In the genomic region with DNA sequence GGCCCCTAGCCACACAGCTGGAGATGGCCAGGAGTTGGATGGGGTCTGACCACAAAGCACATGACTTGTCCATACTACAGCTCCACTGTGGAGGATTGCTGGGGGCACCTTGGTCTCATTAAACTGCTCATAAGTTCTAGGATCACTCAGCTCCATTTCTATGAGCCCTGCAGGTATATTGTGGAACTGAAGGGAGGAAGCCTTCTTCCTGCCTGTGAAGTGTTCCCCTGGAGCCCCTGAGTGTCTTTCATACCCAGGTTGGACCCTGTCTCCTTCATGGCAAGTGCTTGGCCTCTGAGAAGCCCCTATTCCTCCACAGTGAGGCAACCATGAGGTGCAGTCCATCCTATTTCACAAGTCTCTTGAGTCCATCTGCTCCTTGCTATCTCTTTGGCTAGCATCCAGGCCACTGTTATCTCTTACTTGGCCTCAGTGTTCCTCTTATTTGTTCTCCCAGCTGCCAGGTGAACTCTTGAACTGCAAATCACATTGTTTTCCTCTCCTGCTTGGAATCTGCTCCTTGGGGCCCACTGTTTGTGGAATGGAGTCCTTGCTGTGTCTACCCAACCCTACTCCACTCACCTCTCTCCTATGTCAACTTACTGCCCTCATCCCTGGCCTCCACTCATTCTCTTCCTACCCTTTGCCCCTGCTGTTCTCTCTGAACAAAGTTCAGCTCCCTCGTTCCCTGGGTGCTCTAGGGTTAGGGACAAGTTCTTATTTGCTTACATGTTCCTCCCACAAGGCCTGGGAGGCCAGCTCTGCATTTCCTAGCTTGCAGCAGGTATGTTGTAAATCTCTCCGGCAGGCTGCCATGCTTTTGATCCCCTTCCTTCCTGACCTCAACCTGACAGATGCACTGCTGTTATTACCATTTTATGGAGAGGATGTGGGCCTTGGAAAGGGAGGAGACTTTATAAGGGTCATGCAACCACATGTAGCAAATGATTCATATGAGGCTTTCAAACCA, we compare ENCODE assay signal across 9 cellular contexts. TPM values are rescaled to one million over a fixed set of nuclear protein-coding genes. Genes with fewer than 3 reads are reported as not detected.
DNase-seq lines count a peak whose midpoint lies in the region; ATAC-seq and TF ChIP-seq lines count a peak whose summit lies in the region.
"Had no signal": no experiment of that assay in that cellular context is flagged by ENCODE, and none has a peak within 500 bp of the region (broad histone marks: within the 10 kb centered on the region; RNA-seq: fewer than 3 reads in every experiment).

No MANE protein-coding gene starts in this region.

- TF ChIP-seq CTCF in adrenal gland (IDR thresholded peaks at IDR 0.05) = no peak
- no peak for TF ChIP-seq CTCF in smooth muscle cell (IDR thresholded peaks at IDR 0.05; ENCODE audit: borderline replicate concordance, insufficient read depth, poor library complexity, severe bottlenecking)

- H3F3A ChIP-seq in smooth muscle cell (ENCODE audit: low read depth) = no peaks in the 10 kb centered on the region

- peak overlapping the region; percentile 69 for H3K4me2 ChIP-seq in smooth muscle cell

- H3K9me3 ChIP-seq in adrenal gland (replicated peaks in 1 of 3) (no peaks in the 10 kb centered on the region), smooth muscle cell (replicated peaks; ENCODE audit: low read depth) (no peaks in the 10 kb centered on the region)

- H3K27me3 ChIP-seq in adrenal gland (no peaks in the 10 kb centered on the region), smooth muscle cell (ENCODE audit: low read depth) (no peaks in the 10 kb centered on the region)

- H3K4me1 ChIP-seq in adrenal gland (replicated peaks in 1 of 2) (peaks cover 18 to 32% of the 10 kb centered on the region in 2 donors), smooth muscle cell (ENCODE audit: low read depth) (peaks cover 16% of the 10 kb centered on the region)

- no peaks in the 10 kb centered on the region for H4K20me1 ChIP-seq in smooth muscle cell (ENCODE audit: low read depth)

- peaks cover 0 to 13% of the 10 kb centered on the region in 2 donors for H3K36me3 ChIP-seq in adrenal gland (replicated peaks in 1 of 2)
- H3K36me3 ChIP-seq in smooth muscle cell (ENCODE audit: low read depth) = no peaks in the 10 kb centered on the region

- H3K27ac ChIP-seq in adrenal gland = peak overlapping the region in 3 of 5 donors; percentile 72 to 85 (median 79)
- no peak overlapping the region for H3K27ac ChIP-seq in smooth muscle cell (ENCODE audit: low read depth)

- 16 to 44% (median 34%) methylated on average over 2 of the region's 2 CpGs for WGBS in adrenal gland, 4 donors
- 53% methylated on average over 2 of the region's 2 CpGs for WGBS in smooth muscle cell (ENCODE audit: low lambda C conversion rate)

- no peaks in the 10 kb centered on the region for H3K79me2 ChIP-seq in smooth muscle cell (ENCODE audit: low read depth)

- TF ChIP-seq POLR2A in adrenal gland (IDR thresholded peaks at IDR 0.05) = no peak

- no peak overlapping the region for H3K9ac ChIP-seq in smooth muscle cell (ENCODE audit: low read depth)

- intact Hi-C loops in adrenal gland (cut with DNase I) = loop anchor here (10.0 kb wide), 3 partner anchors 71 to 221 kb away; no protein-coding TSS in a partner anchor
- intact Hi-C loops in left colon (cut with DNase I, micrococcal nuclease) = no loop called here

- DNase-seq in KBM-7 = peak; percentile 38
- peak in 2 of 7 donors; percentile 49 to 50 for DNase-seq in adrenal gland
- peak; percentile 79 to 90 for DNase-seq in left colon
- DNase-seq in smooth muscle cell (lab: John Stamatoyannopoulos, UW; ENCODE audit: unreplicated experiment) = no peak
- no peak for DNase-seq in NCI-H2107 (lab: John Stamatoyannopoulos, UW)
- DNase-seq in NCI-H2107 treated with DMSO at 0.1 percent for 48 hours (lab: John Stamatoyannopoulos, UW; ENCODE audit: unreplicated experiment) = no peak
- DNase-seq in activated gamma-delta T cell (lab: John Stamatoyannopoulos, UW) = no peak
- DNase-seq: activated CD4-positive, alpha-beta T cell treated with anti-CD3 and anti-CD28 coated beads, Interleukin-2, amount 10 ng/mL, durations not matched to agents 7 days and 5 days had no signal

- H3K4me3 ChIP-seq in adrenal gland (no peak overlapping the region), smooth muscle cell (no peak overlapping the region)

- ATAC-seq in left colon (peak; percentile 74), GM18867 (IDR thresholded peaks at IDR 0.05; ENCODE audit: unreplicated experiment) (no peak)

- no peak overlapping the region for H2AFZ ChIP-seq in smooth muscle cell (ENCODE audit: low read depth)

- in situ Hi-C loops in KBM-7 (cut with MboI; ENCODE audit: low pct_unique_long_range_greater_than_20kb, low sequenced_read_pairs) = loop anchor here (25.0 kb wide), 3 partner anchors 99 to 349 kb away; a partner anchor contains a TSS

RNA-seq across cellular contexts. Expression of a gene that starts 1.2 kb away (rescaled TPM):
- total RNA-seq in adrenal gland (10 to 100 TPM; 11.3 to 52.4 (median 32.8) TPM), left colon (10 to 100 TPM; 17.0 to 17.8 TPM), smooth muscle cell (4.6 and 8.5 TPM in 2 replicates)
- polyA plus RNA-seq in adrenal gland (10 to 100 TPM; 24.0 to 65.5 (median 56.4) TPM), smooth muscle cell (7.5 and 13.2 TPM in 2 replicates)
- total RNA-seq: activated CD4-positive, alpha-beta T cell treated with anti-CD3 and anti-CD28 coated beads, Interleukin-2, amount 10 ng/mL, durations not matched to agents 7 days and 5 days had no signal

RNA-seq across cellular contexts. Expression of a gene that starts 41.4 kb away (rescaled TPM):
- total RNA-seq in adrenal gland (10 to 100 TPM in 1 of 8 donors, 1 to 10 TPM in 7; 3.0 to 11.6 (median 5.8) TPM), left colon (10 to 100 TPM in 1 of 2 donors, 1 to 10 TPM in 1; 7.8 to 10.2 TPM), smooth muscle cell (not detected in 2 replicates)
- polyA plus RNA-seq in adrenal gland (10 to 100 TPM in 1 of 3 donors, 1 to 10 TPM in 2; 4.9 to 12.5 (median 6.8) TPM), smooth muscle cell (not detected in 2 replicates)
- total RNA-seq: activated CD4-positive, alpha-beta T cell treated with anti-CD3 and anti-CD28 coated beads, Interleukin-2, amount 10 ng/mL, durations not matched to agents 7 days and 5 days had no signal

RNA-seq across cellular contexts. Expression of a gene that starts 43.9 kb away (rescaled TPM):
- total RNA-seq in adrenal gland (10 to 100 TPM in 3 of 8 donors, 1 to 10 TPM in 5; 7.2 to 17.9 (median 9.2) TPM), left colon (1 to 10 TPM; 5.7 to 6.3 TPM), smooth muscle cell (21.4 and 29.3 TPM in 2 replicates)
- polyA plus RNA-seq in adrenal gland (10 to 100 TPM; 15.4 to 19.9 (median 16.1) TPM), smooth muscle cell (18.5 and 20.9 TPM in 2 replicates)

Comparison
In these comparisons a context has a peak if more than half of its experiments do, and no peak if none do; other contexts are left out.
1. DNase-seq: peak in KBM-7 (single experiment) and left colon (2 of 2); none in smooth muscle cell (single experiment), NCI-H2107 (single experiment), NCI-H2107 treated with DMSO at 0.1 percent for 48 hours (single experiment) and activated gamma-delta T cell (single experiment).
2. intact Hi-C loops: an anchor here in adrenal gland (10.0 kb wide); none called in left colon.